ENCODE assay signal across 8 cellular contexts in genomic region chr6:27132282-27132531, GRCh38.
DNase-seq lines count a peak whose midpoint lies in the region; ATAC-seq and TF ChIP-seq lines count a peak whose summit lies in the region.
"Not testable (repeated sequence)": the region's sequence is repeated elsewhere in the genome, so short reads cannot be mapped to it uniquely, and the experiment has no call there.

No MANE protein-coding gene starts in this region.

- H4K20me1 ChIP-seq in SK-N-SH (ENCODE audit: insufficient read depth), result not testable (repeated sequence)

- WGBS in SK-N-SH (ENCODE audit: low lambda C conversion rate), result under 1% methylated on average over 13 of the region's 14 CpGs

- peak; percentile 32 for DNase-seq in ACHN
- DNase-seq in HFF-Myc (ENCODE audit: extremely low read depth, low read depth), result peak; percentile 49
- not testable (repeated sequence) for DNase-seq in SK-N-SH; coronary artery (ENCODE audit: low spot score); kidney epithelial cell (ENCODE audit: low read depth); skeletal muscle cell (ENCODE audit: low read depth)

- peak; percentile 2 for ATAC-seq in GM18868 (IDR thresholded peaks at IDR 0.05; ENCODE audit: unreplicated experiment)

- not testable (repeated sequence) for TF ChIP-seq CTCF in HFF-Myc (IDR thresholded peaks at IDR 0.05; ENCODE audit: low read depth, low read length, missing control alignments); SK-N-SH (IDR thresholded peaks at IDR 0.05); coronary artery (IDR thresholded peaks at IDR 0.05); kidney epithelial cell (IDR thresholded peaks at IDR 0.05; ENCODE audit: insufficient read depth, low read length, poor library complexity, severe bottlenecking)

- peaks cover 37% of the 10 kb centered on the region for H3F3A ChIP-seq in SK-N-SH (replicated peaks; ENCODE audit: insufficient read depth)

- TF ChIP-seq RAD21 in Ishikawa (IDR thresholded peaks at IDR 0.05; ENCODE audit: low read depth); SK-N-SH (IDR thresholded peaks at IDR 0.05; ENCODE audit: low read length): not testable (repeated sequence)

- H3K79me2 ChIP-seq in SK-N-SH (ENCODE audit: insufficient read depth), result peaks cover 12% of the 10 kb centered on the region; the same call in 1 of the 2 replicates

- in situ Hi-C loops in ACHN (cut with HindIII; ENCODE audit: low pct_ligation_motif_present, low pct_unique_long_range_greater_than_20kb, low sequenced_read_pairs), result not testable (repeated sequence)

- peak overlapping the region; percentile 60 for H3K4me3 ChIP-seq in HFF-Myc (replicated peaks; ENCODE audit: low read depth, low read length)
- H3K4me3 ChIP-seq in SK-N-SH (ENCODE audit: low read depth in 2 of 2, low read length in 1 of 2), result peak overlapping the region; percentile 72 to 73
- H3K4me3 ChIP-seq in coronary artery, result peak overlapping the region; percentile 73
- H3K4me3 ChIP-seq in kidney epithelial cell (ENCODE audit: low read depth, low read length), result peak overlapping the region; percentile 60
- H3K4me3 ChIP-seq in skeletal muscle cell (ENCODE audit: low read depth, low read length), result peak overlapping the region; percentile 67

- not testable (repeated sequence) for H2AFZ ChIP-seq in SK-N-SH (ENCODE audit: low read depth)

- H3K27ac ChIP-seq in SK-N-SH (ENCODE audit: low read depth in 2 of 2, low read length in 1 of 2), result peak overlapping the region; percentile 85 to 97
- peak overlapping the region; percentile 79 to 96 for H3K27ac ChIP-seq in coronary artery

- peak overlapping the region; percentile 91 for H3K4me2 ChIP-seq in SK-N-SH

- peaks cover 6 to 10% of the 10 kb centered on the region in 2 experiments; a peak in 3 of 4 replicates for H3K4me1 ChIP-seq in SK-N-SH (ENCODE audit: control insufficient read depth in 1 of 2, insufficient read depth in 2 of 2, low read depth in 1 of 2, low read length in 1 of 2)

- TF ChIP-seq EP300 in Ishikawa (IDR thresholded peaks at IDR 0.05; ENCODE audit: borderline replicate concordance); SK-N-SH (IDR thresholded peaks at IDR 0.05; ENCODE audit: borderline replicate concordance in 1 of 2, low read depth in 1 of 2, low read length in 1 of 2): not testable (repeated sequence)

- CTCF ChIA-PET in SK-N-SH (lab: Yijun Ruan, JAX), result not testable (repeated sequence)

- peaks cover 0 to 11% of the 10 kb centered on the region in 2 experiments for H3K36me3 ChIP-seq in SK-N-SH (replicated peaks in 1 of 2; ENCODE audit: control insufficient read depth in 1 of 2, insufficient read depth in 2 of 2, low read length in 1 of 2)
- not testable (repeated sequence) for H3K36me3 ChIP-seq in kidney epithelial cell (ENCODE audit: control insufficient read depth, insufficient read depth, low read length)

- H3K9me2 ChIP-seq in SK-N-SH, result not testable (repeated sequence)

- POLR2A ChIA-PET in SK-N-SH (lab: Yijun Ruan, JAX), result interaction anchor here (0.5 to 7.3 kb wide), 26 partner anchors 13 to 1734 kb away, joined by 3 to 158 read pairs (median 4); a partner anchor contains a TSS

- not testable (repeated sequence) for H3K9me3 ChIP-seq in SK-N-SH

- H3K27me3 ChIP-seq in SK-N-SH (ENCODE audit: insufficient read depth); kidney epithelial cell (ENCODE audit: control insufficient read depth, insufficient read depth, low read length): not testable (repeated sequence)

- H3K9ac ChIP-seq in SK-N-SH, result peak overlapping the region; percentile 83

TF ChIP-seq in Ishikawa, 13 proteins besides CTCF, POLR2A, EP300 and RAD21:
- 0 out of 2 replicates have a peak, but pooled peaks have one; percentile 17 for TF ChIP-seq TAF1 (IDR thresholded peaks at IDR 0.05; ENCODE audit: low read depth)
TF ChIP-seq in Ishikawa: peak in this region for 1; not testable (repeated sequence) for 12.
